Comparison of ENCODE assay signal across 7 cellular contexts in the genomic region with DNA sequence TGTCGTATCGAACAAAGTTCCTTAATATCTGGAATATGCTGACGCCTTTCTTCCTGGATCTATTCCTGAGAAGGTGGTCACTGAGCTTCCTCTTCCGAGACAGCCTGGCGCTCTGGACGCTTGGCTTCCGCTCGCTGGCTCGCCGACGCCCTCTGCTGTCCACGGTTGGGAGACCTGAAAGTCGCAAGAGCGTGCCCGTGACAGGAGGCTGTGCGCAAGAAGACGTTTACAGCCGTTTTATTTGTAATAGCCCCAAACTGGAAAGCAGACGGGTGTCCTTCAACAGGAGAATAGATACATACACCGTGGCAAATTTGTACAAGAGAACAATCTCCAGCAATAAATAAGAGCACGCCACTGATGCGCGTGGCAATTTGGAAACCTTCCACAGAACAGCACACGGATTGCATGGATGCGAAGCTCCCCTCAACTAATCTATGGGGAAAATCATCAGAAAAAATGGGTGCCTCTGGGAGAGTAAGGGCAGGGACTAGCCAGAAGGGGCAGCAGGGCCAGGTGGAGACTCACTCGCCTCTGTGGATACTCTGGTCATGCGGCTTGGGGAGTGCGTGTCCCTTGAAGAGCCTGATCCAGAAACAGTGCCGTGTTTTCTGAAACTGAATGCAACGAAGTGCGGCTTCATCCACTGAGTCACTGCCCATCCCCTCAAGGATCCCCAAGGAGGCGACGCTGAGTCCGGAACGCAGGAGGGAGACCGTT. TPM values are rescaled to one million over a fixed set of nuclear protein-coding genes. Genes with fewer than 3 reads are reported as not detected.
DNase-seq lines count a peak whose midpoint lies in the region; ATAC-seq, FAIRE-seq and TF ChIP-seq lines count a peak whose summit lies in the region.

No MANE protein-coding gene starts in this region.

- H3K4me3 ChIP-seq in endothelial cell of umbilical vein (replicated peaks in 1 of 3; ENCODE audit: insufficient read depth in 1 of 3, low read depth in 1 of 3, low read length in 3 of 3) (peak overlapping the region in 1 of 3 experiments; percentile 3), mucosa of descending colon (no peak overlapping the region)

- ATAC-seq in HG03095 (IDR thresholded peaks at IDR 0.05; ENCODE audit: unreplicated experiment) (peak; percentile 90), mucosa of descending colon (peak; percentile 91)

- POLR2A ChIA-PET in endothelial cell of umbilical vein (lab: Charles Lee) = no interaction called here

- TF ChIP-seq CTCF in endothelial cell of umbilical vein (IDR thresholded peaks at IDR 0.05; ENCODE audit: extremely low read depth in 1 of 2, insufficient read depth in 1 of 2, low read depth in 1 of 2, low read length in 2 of 2) = peak; percentile 87
- TF ChIP-seq CTCF in mucosa of descending colon (IDR thresholded peaks at IDR 0.05) = peak; percentile 78

- intact Hi-C loops in endothelial cell of umbilical vein (cut with micrococcal nuclease) (loop anchor here (1.0 to 2.0 kb wide), 5 partner anchors 42 to 138 kb away; partner anchors contain the start of gene BNIP3), mucosa of descending colon (cut with DNase I, micrococcal nuclease) (loop anchor here (2.0 to 5.0 kb wide), 2 partner anchors 136 to 138 kb away; no protein-coding TSS in a partner anchor)

- H3K27me3 ChIP-seq in endothelial cell of umbilical vein (ENCODE audit: control insufficient read depth in 2 of 2, insufficient read depth in 2 of 2, low read length in 2 of 2) = peaks cover 2 to 6% of the 10 kb centered on the region in 2 experiments

- FAIRE-seq in GM12892 (lab: Jason Lieb, UNC) (no peak), endothelial cell of umbilical vein (lab: Jason Lieb, UNC) (peak; percentile 92)

- H3K9ac ChIP-seq in endothelial cell of umbilical vein (replicated peaks; ENCODE audit: extremely low read depth, insufficient read depth, low read length) = no peak overlapping the region

- no peak overlapping the region for H3K27ac ChIP-seq in endothelial cell of umbilical vein (ENCODE audit: insufficient read depth, low read depth, low read length)

- no peaks in the 10 kb centered on the region for H3K9me1 ChIP-seq in endothelial cell of umbilical vein (replicated peaks; ENCODE audit: control insufficient read depth, extremely low read depth, insufficient read depth, low read length)

- DNase-seq in GM12892 (ENCODE audit: insufficient read length) = peak; percentile 70
- peak; percentile 71 for DNase-seq in NOMO-1 treated with DMSO at 0.1 percent for 48 hours (lab: John Stamatoyannopoulos, UW; ENCODE audit: unreplicated experiment)
- peak; percentile 79 for DNase-seq in activated T-cell treated with anti-CD3 and anti-CD28 coated beads for 1 hour (ENCODE audit: low read depth)
- peak; percentile 79 for DNase-seq in endothelial cell of umbilical vein (ENCODE audit: low read depth, low spot score)
- DNase-seq in mucosa of descending colon = peak; percentile 76 to 89 (median 89)
- DNase-seq in stimulated activated CD8-positive, alpha-beta memory T cell treated with anti-CD3 and anti-CD28 coated beads, Interleukin-15, amount 100 ng/mL, for 48 hours (ENCODE audit: low read depth in 2 of 2) = peak; percentile 54 to 55

- H2AFZ ChIP-seq in endothelial cell of umbilical vein (ENCODE audit: low read depth, low read length) = peak overlapping the region; percentile 0

- no peak overlapping the region for H3K4me2 ChIP-seq in endothelial cell of umbilical vein (ENCODE audit: insufficient read depth, low read length)

- no peaks in the 10 kb centered on the region for H3K79me2 ChIP-seq in endothelial cell of umbilical vein (ENCODE audit: control insufficient read depth, insufficient read depth, low read length)

- BruUV-seq in endothelial cell of umbilical vein (replicated peaks; lab: Mats Ljungman, UMichigan) = no TSS peak

- no peaks in the 10 kb centered on the region for H3K4me1 ChIP-seq in endothelial cell of umbilical vein (ENCODE audit: control insufficient read depth, extremely low read depth, insufficient read depth, low read length)
- H3K4me1 ChIP-seq in mucosa of descending colon (ENCODE audit: low read depth) = no peaks in the 10 kb centered on the region

- dilution Hi-C loops in endothelial cell of umbilical vein (cut with MboI; ENCODE audit: extremely low pct_ligation_motif_present, low sequenced_read_pairs) = no loop called here

- H3K36me3 ChIP-seq in endothelial cell of umbilical vein (ENCODE audit: control insufficient read depth in 2 of 2, extremely low read depth in 1 of 2, insufficient read depth in 2 of 2, low read length in 2 of 2) = no peaks in the 10 kb centered on the region
- H3K36me3 ChIP-seq in mucosa of descending colon (ENCODE audit: low read depth) = no peaks in the 10 kb centered on the region

- CTCF ChIA-PET in endothelial cell of umbilical vein (lab: Charles Lee) = interaction anchor here (0.6 to 6.4 kb wide), 53 partner anchors 8 to 1843 kb away, joined by 3 to 384 read pairs (median 6); partner anchors contain the start of genes BNIP3 and PPP2R2D

- H3K9me3 ChIP-seq in endothelial cell of umbilical vein (replicated peaks; ENCODE audit: control insufficient read depth, insufficient read depth, low read length) = no peaks in the 10 kb centered on the region
- no peaks in the 10 kb centered on the region for H3K9me3 ChIP-seq in mucosa of descending colon

- no peak for TF ChIP-seq POLR2A in GM12892 (IDR thresholded peaks at IDR 0.05; ENCODE audit: low read depth, low read length)
- no peak for TF ChIP-seq POLR2A in endothelial cell of umbilical vein (IDR thresholded peaks at IDR 0.05; ENCODE audit: low read depth, low read length)

- no peaks in the 10 kb centered on the region for H4K20me1 ChIP-seq in endothelial cell of umbilical vein (replicated peaks; ENCODE audit: control insufficient read depth, extremely low read depth, insufficient read depth, low read length)

TF ChIP-seq in endothelial cell of umbilical vein, 7 proteins besides CTCF, POLR2A, EP300 and RAD21:
- TF ChIP-seq MYC (IDR thresholded peaks at IDR 0.05; ENCODE audit: low read depth, low read length) (no peak), GATA2 (IDR thresholded peaks at IDR 0.05; ENCODE audit: insufficient read depth, insufficient read length, low read depth, low read length) (no peak), EZH2 (IDR thresholded peaks at IDR 0.05; ENCODE audit: borderline replicate concordance, low read depth, low read length, severe bottlenecking) (no peak), POLR2AphosphoS5 (IDR thresholded peaks at IDR 0.05; ENCODE audit: insufficient read depth, low read depth, low read length) (no peak), FOS (IDR thresholded peaks at IDR 0.05; ENCODE audit: borderline replicate concordance, insufficient read depth, low read length) (no peak)
- TF ChIP-seq, protein P1, sequence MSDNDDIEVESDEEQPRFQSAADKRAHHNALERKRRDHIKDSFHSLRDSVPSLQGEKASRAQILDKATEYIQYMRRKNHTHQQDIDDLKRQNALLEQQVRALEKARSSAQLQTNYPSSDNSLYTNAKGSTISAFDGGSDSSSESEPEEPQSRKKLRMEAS (IDR thresholded peaks at IDR 0.05; ENCODE audit: insufficient read depth, insufficient read length) = no peak

RNA-seq across cellular contexts. Expression of gene BNIP3, which starts 41.5 kb away (rescaled TPM):
- 99.0 TPM for polyA plus RNA-seq in GM12892 (2012; ENCODE audit: missing spikeins)
- total RNA-seq in endothelial cell of umbilical vein (40.1 and 51.4 TPM in 2 replicates), mucosa of descending colon (10 to 100 TPM in 1 of 3 donors, 1 to 10 TPM in 2; 2.5 to 25.8 (median 5.6) TPM)
- polyA plus RNA-seq in endothelial cell of umbilical vein = 40.3 and 53.3 TPM in 2 replicates
- 43.5 and 45.3 TPM in 2 replicates for polyA plus RNA-seq in endothelial cell of umbilical vein (2011; cell fraction: cytosol; rRNA removed)
- polyA plus RNA-seq in endothelial cell of umbilical vein (2011; cell fraction: nucleus; rRNA removed) = 33.6 and 40.6 TPM in 2 replicates
- polyA plus RNA-seq in endothelial cell of umbilical vein (2012) = 51.6 and 57.8 TPM in 2 replicates
- 16.5 and 21.1 TPM in 2 replicates for polyA minus RNA-seq in endothelial cell of umbilical vein
- polyA minus RNA-seq in endothelial cell of umbilical vein (2011; cell fraction: cytosol; rRNA and poly(A)+ RNA removed) = 8.6 TPM
- polyA minus RNA-seq in endothelial cell of umbilical vein (2011; cell fraction: nucleus; rRNA and poly(A)+ RNA removed) = 10.5 and 14.1 TPM in 2 replicates

RNA-seq across cellular contexts. Expression of gene JAKMIP3, which starts 42.5 kb away (rescaled TPM):
- polyA plus RNA-seq in GM12892 (2012; ENCODE audit: missing spikeins) = not detected
- 0.07 TPM in 1 of 2 replicates, not detected in the other for total RNA-seq in endothelial cell of umbilical vein
- 0.01 and 0.02 TPM in 2 replicates for polyA plus RNA-seq in endothelial cell of umbilical vein
- 0.01 TPM in 2 replicates for polyA plus RNA-seq in endothelial cell of umbilical vein (2011; cell fraction: cytosol; rRNA removed)
- 0.09 and 0.11 TPM in 2 replicates for polyA plus RNA-seq in endothelial cell of umbilical vein (2011; cell fraction: nucleus; rRNA removed)
- 0.03 TPM in 1 of 2 replicates, not detected in the other for polyA plus RNA-seq in endothelial cell of umbilical vein (2012)
- polyA minus RNA-seq in endothelial cell of umbilical vein = not detected in 2 replicates
- polyA minus RNA-seq in endothelial cell of umbilical vein (2011; cell fraction: cytosol; rRNA and poly(A)+ RNA removed) = not detected
- polyA minus RNA-seq in endothelial cell of umbilical vein (2011; cell fraction: nucleus; rRNA and poly(A)+ RNA removed) = 0.10 TPM in 1 of 2 replicates, not detected in the other
- total RNA-seq in mucosa of descending colon = 1 to 10 TPM in 1 of 3 donors, under 1 TPM in 2; 0.20 to 1.4 (median 0.24) TPM
